Comparison of ENCODE assay signal across 16 cellular contexts in the genomic region with DNA sequence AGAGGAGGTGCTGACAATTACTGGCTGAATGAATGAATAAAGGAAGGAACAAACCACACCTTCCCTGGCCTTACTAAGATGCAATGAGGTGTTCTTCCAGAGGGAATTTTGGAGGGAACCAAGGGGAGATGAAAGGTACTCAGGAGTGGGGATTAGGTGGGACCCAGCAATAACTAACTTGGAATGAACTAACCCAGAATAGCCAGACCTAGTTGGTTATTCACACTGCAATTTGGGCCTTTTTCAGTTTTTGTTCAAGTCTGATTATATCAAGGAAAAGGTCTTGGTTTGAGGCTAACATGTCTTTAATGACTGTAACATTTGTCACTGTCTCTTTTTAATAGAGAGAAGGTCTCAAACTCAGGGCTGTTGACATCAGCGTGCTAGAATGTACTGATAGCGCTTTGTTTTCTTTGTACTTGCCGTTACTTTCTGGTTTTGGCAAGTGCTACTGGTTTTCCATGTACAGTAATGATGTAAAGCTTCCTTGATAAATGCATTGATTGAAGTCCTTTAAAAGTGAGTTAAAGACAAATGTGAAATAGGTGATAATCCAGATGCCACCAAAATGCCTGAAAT. TPM values are rescaled to one million over a fixed set of nuclear protein-coding genes. Genes with fewer than 3 reads are reported as not detected.
DNase-seq lines count a peak whose midpoint lies in the region; ATAC-seq, FAIRE-seq and TF ChIP-seq lines count a peak whose summit lies in the region.
"Had no signal": no experiment of that assay in that cellular context is flagged by ENCODE, and none has a peak within 500 bp of the region (broad histone marks: within the 10 kb centered on the region; RNA-seq: fewer than 3 reads in every experiment).

No MANE protein-coding gene starts in this region.

- H2BK15ac ChIP-seq in IMR-90 (ENCODE audit: low read depth, low read length) (no peak overlapping the region; the same call in 2 of the 3 replicates), neuronal stem cell (ENCODE audit: low read length) (peak overlapping the region; percentile 8)

- intact Hi-C loops in IMR-90 (cut with micrococcal nuclease): no loop called here

- no peak overlapping the region for H2BK120ac ChIP-seq in IMR-90 (ENCODE audit: low read depth, low read length)
- no peak overlapping the region for H2BK120ac ChIP-seq in neuronal stem cell (ENCODE audit: low read depth, low read length)

- no peaks in the 10 kb centered on the region for H3K27me3 ChIP-seq in IMR-90 (ENCODE audit: control insufficient read depth, insufficient read depth, low read length)
- H3K27me3 ChIP-seq in neuronal stem cell (ENCODE audit: control insufficient read depth in 3 of 3, insufficient read depth in 3 of 3, low read depth in 1 of 3, low read length in 3 of 3): peaks cover 8 to 32% (median 12%) of the 10 kb centered on the region in 3 experiments
- no peaks in the 10 kb centered on the region for H3K27me3 ChIP-seq in Karpas-422 (ENCODE audit: low read length)

- H2AFZ ChIP-seq in IMR-90 (replicated peaks; ENCODE audit: low read length, poor library complexity) (no peak overlapping the region), neuronal stem cell (ENCODE audit: low read length) (peak overlapping the region; percentile 54), Karpas-422 (ENCODE audit: low read length) (no peak overlapping the region)
- H2AFZ ChIP-seq: parathyroid adenoma had no signal

- peaks cover 12% of the 10 kb centered on the region for H3K9me1 ChIP-seq in IMR-90 (ENCODE audit: insufficient read depth, low read length)

- dilution Hi-C loops in IMR-90 (cut with HindIII; ENCODE audit: low sequenced_read_pairs, unreplicated experiment): no loop called here

- in situ Hi-C loops in IMR-90 (cut with MboI; ENCODE audit: low sequenced_read_pairs): loop anchor here (25.0 kb wide), 1 partner anchor 222 kb away; no protein-coding TSS in a partner anchor

- H3K4me3 ChIP-seq in A549 (no peak overlapping the region), IMR-90 (ENCODE audit: insufficient read depth, low read depth, low read length) (no peak overlapping the region), coronary artery (no peak overlapping the region), neuronal stem cell (ENCODE audit: low read length in 2 of 2) (no peak overlapping the region), Karpas-422 (ENCODE audit: low read length) (no peak overlapping the region)

- no peak overlapping the region for H2BK20ac ChIP-seq in IMR-90 (ENCODE audit: low read depth, low read length)

- FAIRE-seq in A549 (lab: Jason Lieb, UNC): no peak

- H3K4me2 ChIP-seq in A549: peak overlapping the region; percentile 7; the same call in 1 of the 3 replicates
- H3K4me2 ChIP-seq in IMR-90 (ENCODE audit: low read depth, low read length): no peak overlapping the region
- H3K4me2 ChIP-seq in neuronal stem cell (ENCODE audit: insufficient read depth, low read length, poor library complexity, severe bottlenecking): no peak overlapping the region
- no peak overlapping the region for H3K4me2 ChIP-seq in Karpas-422 (ENCODE audit: low read depth, low read length, poor library complexity, severe bottlenecking)

- POLR2A ChIA-PET in A549 (lab: Yijun Ruan, JAX) (no interaction called here), IMR-90 (lab: Charles Lee; ENCODE audit: unreplicated experiment) (no interaction called here)

- H3K4ac ChIP-seq in IMR-90 (ENCODE audit: low read depth, low read length): no peak overlapping the region; the same call in 1 of the 2 replicates
- H3K4ac ChIP-seq in neuronal stem cell (ENCODE audit: low read length): no peak overlapping the region

- no TSS peak for BruUV-seq in IMR-90 (replicated peaks; lab: Mats Ljungman, UMichigan)

- H3K14ac ChIP-seq in IMR-90 (replicated peaks; ENCODE audit: low read depth, low read length) (no peak overlapping the region), neuronal stem cell (ENCODE audit: low read length) (no peak overlapping the region)

- H3K27ac ChIP-seq in A549 (peak overlapping the region; percentile 35 to 74; a peak in 5 of 6 replicates), IMR-90 (ENCODE audit: insufficient read depth, low read length) (no peak overlapping the region), coronary artery (peak overlapping the region; percentile 50 to 98), neuronal stem cell (replicated peaks; ENCODE audit: low read length) (no peak overlapping the region), Karpas-422 (ENCODE audit: low read length) (no peak overlapping the region)

- H3K18ac ChIP-seq in IMR-90 (ENCODE audit: low read depth, low read length): no peak overlapping the region
- H3K18ac ChIP-seq in neuronal stem cell (ENCODE audit: low read length): no peak overlapping the region

- no peak overlapping the region; the same call in 1 of the 2 replicates for H4K91ac ChIP-seq in IMR-90 (ENCODE audit: insufficient read depth, low read depth, low read length)
- H4K91ac ChIP-seq in neuronal stem cell (ENCODE audit: low read depth, low read length, poor library complexity): no peak overlapping the region

- H3K4me1 ChIP-seq in A549 (peaks cover 60% of the 10 kb centered on the region), IMR-90 (ENCODE audit: control insufficient read depth, insufficient read depth, low read length) (peaks cover 19% of the 10 kb centered on the region), neuronal stem cell (ENCODE audit: control insufficient read depth in 2 of 2, insufficient read depth in 1 of 2, low read depth in 1 of 2, low read length in 2 of 2) (peaks cover 18 to 35% of the 10 kb centered on the region in 2 donors), Karpas-422 (ENCODE audit: low read length) (peaks cover 3% of the 10 kb centered on the region; the same call in 1 of the 2 replicates)

- no peak overlapping the region for H3K9ac ChIP-seq in IMR-90 (ENCODE audit: low read depth, low read length)
- H3K9ac ChIP-seq in neuronal stem cell (ENCODE audit: low read depth, low read length, poor library complexity): no peak overlapping the region
- H3K9ac ChIP-seq in Karpas-422 (ENCODE audit: low read length): no peak overlapping the region
- H3K9ac ChIP-seq: parathyroid adenoma had no signal

- WGBS in A549 (ENCODE audit: missing lambda C conversion rate): 38% methylated on average over 3 of the region's 3 CpGs
- WGBS in IMR-90 (ENCODE audit: extremely low coverage in 2 of 2, insufficient read length in 1 of 2), 2 experiments: 19% methylated on average over 3 of the region's 3 CpGs; no CpG with 5 or more reads in 1 of the 2 experiments
- WGBS in neuronal stem cell (ENCODE audit: extremely low coverage in 2 of 2, insufficient read length in 2 of 2, insufficient replicate concordance in 1 of 2), 2 donors: no CpG with 5 or more reads among the region's 3 CpGs

- H3K56ac ChIP-seq in IMR-90 (ENCODE audit: extremely low read depth, insufficient read depth, low read length): no peak overlapping the region

- no peak overlapping the region for H2AK9ac ChIP-seq in IMR-90 (replicated peaks; ENCODE audit: low read depth, low read length, poor library complexity)

- peaks cover 2 to 4% of the 10 kb centered on the region in 2 experiments; a peak in 3 of 4 replicates for H3K79me1 ChIP-seq in IMR-90 (ENCODE audit: low read depth in 1 of 2, low read length in 2 of 2)
- peaks cover 5% of the 10 kb centered on the region for H3K79me1 ChIP-seq in neuronal stem cell (ENCODE audit: low read depth, low read length)

- TF ChIP-seq POLR2A in A549 (IDR thresholded peaks at IDR 0.05; ENCODE audit: low read length): no peak
- TF ChIP-seq POLR2A in IMR-90 (IDR thresholded peaks at IDR 0.05; ENCODE audit: low read depth, low read length): no peak

- ATAC-seq in A549: no peak
- ATAC-seq in IMR-90 (ENCODE audit: low read depth): no peak
- no peak for ATAC-seq in GM21390 (IDR thresholded peaks at IDR 0.05; ENCODE audit: unreplicated experiment)
- ATAC-seq: activated CD8-positive, alpha-beta T cell treated with anti-CD3 and anti-CD28 coated beads for 36 hours; esophagus mucosa had no signal

- H3K23ac ChIP-seq in IMR-90 (ENCODE audit: low read depth, low read length) (no peak overlapping the region), neuronal stem cell (ENCODE audit: low read depth, low read length, poor library complexity) (no peak overlapping the region)

- H3K9me3 ChIP-seq in A549 (no peaks in the 10 kb centered on the region), IMR-90 (ENCODE audit: control insufficient read depth, insufficient read depth, low read length) (no peaks in the 10 kb centered on the region), neuronal stem cell (replicated peaks in 1 of 2; ENCODE audit: control insufficient read depth in 2 of 2, insufficient read depth in 1 of 2, low read depth in 1 of 2, low read length in 2 of 2) (peaks cover 0 to 2% of the 10 kb centered on the region in 2 donors), Karpas-422 (ENCODE audit: low read length) (no peaks in the 10 kb centered on the region)

- peaks cover 9% of the 10 kb centered on the region for H4K20me1 ChIP-seq in IMR-90 (ENCODE audit: insufficient read depth, low read length)
- H4K20me1 ChIP-seq in Karpas-422 (ENCODE audit: insufficient read depth, low read depth, low read length): peaks cover 7% of the 10 kb centered on the region; the same call in 1 of the 2 replicates

- H3K36me3 ChIP-seq in IMR-90 (ENCODE audit: control insufficient read depth, insufficient read depth, low read length): no peaks in the 10 kb centered on the region
- H3K36me3 ChIP-seq in neuronal stem cell (replicated peaks in 1 of 2; ENCODE audit: control insufficient read depth in 2 of 2, insufficient read depth in 2 of 2, low read length in 2 of 2): no peaks in the 10 kb centered on the region
- no peaks in the 10 kb centered on the region for H3K36me3 ChIP-seq in Karpas-422 (ENCODE audit: insufficient read depth, low read length)

- H4K5ac ChIP-seq in IMR-90 (ENCODE audit: low read depth, low read length): no peak overlapping the region

- H2AK5ac ChIP-seq in IMR-90 (ENCODE audit: low read depth, low read length) (peak overlapping the region; percentile 64; the same call in 1 of the 2 replicates), neuronal stem cell (ENCODE audit: low read depth, low read length) (peak overlapping the region; percentile 69)

- H2BK5ac ChIP-seq in IMR-90 (ENCODE audit: low read depth, low read length, poor library complexity, severe bottlenecking) (peak overlapping the region; percentile 39), neuronal stem cell (ENCODE audit: low read length) (no peak overlapping the region)

- no peak overlapping the region for H4K8ac ChIP-seq in IMR-90 (ENCODE audit: low read depth in 2 of 2, low read length in 2 of 2)
- H4K8ac ChIP-seq in neuronal stem cell (ENCODE audit: low read depth, low read length): no peak overlapping the region

- no peaks in the 10 kb centered on the region for H3K79me2 ChIP-seq in Karpas-422 (ENCODE audit: low read length)
- H3K79me2 ChIP-seq: parathyroid adenoma had no signal

- H3K9me2 ChIP-seq in Karpas-422 (replicated peaks; ENCODE audit: insufficient read depth, low read length): no peaks in the 10 kb centered on the region

- TF ChIP-seq RAD21 in A549 (conservative IDR thresholded peaks at IDR 0.05 in 1 of 2, IDR thresholded peaks at IDR 0.05 in 1 of 2): no peak
- TF ChIP-seq RAD21 in IMR-90 (IDR thresholded peaks at IDR 0.05; ENCODE audit: low read length): no peak

- DNase-seq in A549 (ENCODE audit: low read depth in 1 of 2, low spot score in 1 of 2): no peak
- DNase-seq in IMR-90: peak; percentile 61
- DNase-seq in coronary artery (ENCODE audit: low spot score): no peak
- DNase-seq in neuronal stem cell (ENCODE audit: low spot score): no peak
- no peak for DNase-seq in activated CD4-positive, alpha-beta T cell treated with anti-CD3 and anti-CD28 coated beads for 48 hours
- no peak for DNase-seq in NAMALWA (ENCODE audit: low spot score)
- DNase-seq in Karpas-422: no peak
- DNase-seq: activated CD8-positive, alpha-beta T cell treated with anti-CD3 and anti-CD28 coated beads for 36 hours; activated gamma-delta T cell treated with Interleukin-2 at 50 U/mL for 16 hours; AML-193; HCEC 1CT; NCI-H1092 treated with DMSO at 0.1 percent for 48 hours; NCI-H526 treated with DMSO at 0.1 percent for 48 hours had no signal

- CTCF ChIA-PET in A549 (lab: Yijun Ruan, JAX) (no interaction called here), IMR-90 (lab: Yijun Ruan, JAX) (no interaction called here)

- no peak for TF ChIP-seq CTCF in A549 (IDR thresholded peaks at IDR 0.05)
- no peak for TF ChIP-seq CTCF in IMR-90 (conservative IDR thresholded peaks at IDR 0.05; ENCODE audit: low read depth, low read length)
- no peak for TF ChIP-seq CTCF in coronary artery (IDR thresholded peaks at IDR 0.05)

- no peak for TF ChIP-seq EP300 in A549 (IDR thresholded peaks at IDR 0.05)

- no peak overlapping the region for H2BK12ac ChIP-seq in neuronal stem cell (ENCODE audit: low read length)

RNA-seq across cellular contexts. Expression of a gene that starts 3.2 kb away (rescaled TPM):
- 26.8 and 49.3 TPM in 2 replicates for polyA plus RNA-seq in A549 (2011; rRNA removed)
- 37.6 and 41.4 TPM in 2 replicates for polyA plus RNA-seq in A549 (2012; cell fraction: cytosol; rRNA removed)
- 133 and 136 TPM in 2 replicates for polyA plus RNA-seq in A549 (2012; cell fraction: nucleus; rRNA removed)
- polyA plus RNA-seq in A549 (2017; fragmentation: RNase III; extraction: RNeasy Plus Mini Kit Qiagen cat#74134 plus additional on column Dnase treatment): 47.2 to 72.6 TPM (median 58.6 TPM) in 3 replicates
- 49.8 and 54.9 TPM in 2 replicates for polyA minus RNA-seq in A549 (2011; rRNA and poly(A)+ RNA removed)
- 19.2 and 22.5 TPM in 2 replicates for total RNA-seq in IMR-90 (2012; rRNA removed)
- 64.5 and 67.1 TPM in 2 replicates for polyA plus RNA-seq in IMR-90 (2012; rRNA removed)
- 51.4 and 55.1 TPM in 2 replicates for polyA plus RNA-seq in IMR-90 (2012; cell fraction: cytosol; rRNA removed)
- 117 and 164 TPM in 2 replicates for polyA plus RNA-seq in IMR-90 (2012; cell fraction: nucleus; rRNA removed; ENCODE audit: low replicate concordance)
- polyA plus RNA-seq in neuronal stem cell (2013, experiment 1 of 2): 43.7 TPM
- 41.8 TPM for polyA plus RNA-seq in neuronal stem cell (2013, experiment 2 of 2)
- total RNA-seq in Karpas-422 (2014; rRNA removed; shearing (Covaris generic); ENCODE audit: low replicate concordance): 0.52 TPM in 1 of 2 replicates, not detected in the other

Comparison
In these comparisons a context has a peak if more than half of its experiments do, and no peak if none do; other contexts are left out.
1. H3K27ac ChIP-seq: peak in A549 (2 of 2) and coronary artery (2 of 2); none in IMR-90 (single experiment), neuronal stem cell (single experiment) and Karpas-422 (single experiment).
2. RNA of a gene that starts 3.2 kb away (total RNA-seq): 19.2 to 22.5 TPM in IMR-90; 0.52 TPM in Karpas-422; every median in the first group is over 10 times any median in the second.